Comparison of ENCODE assay signal across 25 cellular contexts in genomic region chr19:7109678-7110289, GRCh38. TPM values are rescaled to one million over a fixed set of nuclear protein-coding genes. Genes with fewer than 3 reads are reported as not detected.
A peak's percentile ranks its signal among the peaks of the same experiment; 100 is the strongest.
DNase-seq lines count a peak whose midpoint lies in the region; ATAC-seq and TF ChIP-seq lines count a peak whose summit lies in the region.
"Had no signal": no experiment of that assay in that cellular context is flagged by ENCODE, and none has a peak within 500 bp of the region (broad histone marks: within the 10 kb centered on the region; RNA-seq: fewer than 3 reads in every experiment).

No MANE protein-coding gene starts in this region.

- in situ Hi-C loops in IMR-90 (cut with MboI; ENCODE audit: low sequenced_read_pairs), result loop anchor here (25.0 kb wide), 1 partner anchor 703 kb away; no protein-coding TSS in a partner anchor

- no peak overlapping the region for H3K14ac ChIP-seq in IMR-90 (replicated peaks; ENCODE audit: low read depth, low read length)

- TF ChIP-seq CTCF in IMR-90 (conservative IDR thresholded peaks at IDR 0.05; ENCODE audit: low read depth, low read length), result no peak
- TF ChIP-seq CTCF in fibroblast of the aortic adventitia (IDR thresholded peaks at IDR 0.05; ENCODE audit: insufficient read depth, low read length), result no peak
- TF ChIP-seq CTCF in right atrium auricular region (IDR thresholded peaks at IDR 0.05), result no peak

- no peak overlapping the region for H2BK15ac ChIP-seq in IMR-90 (ENCODE audit: low read depth, low read length)
- no peak overlapping the region for H2BK15ac ChIP-seq in mesendoderm (replicated peaks; ENCODE audit: low read depth)

- H3K36me3 ChIP-seq in IMR-90 (ENCODE audit: control insufficient read depth, insufficient read depth, low read length), result no peaks in the 10 kb centered on the region
- H3K36me3 ChIP-seq in mesendoderm (ENCODE audit: control insufficient read depth, insufficient read depth, low read length), result no peaks in the 10 kb centered on the region
- no peaks in the 10 kb centered on the region for H3K36me3 ChIP-seq in right atrium auricular region

- POLR2A ChIA-PET in IMR-90 (lab: Charles Lee; ENCODE audit: unreplicated experiment), result no interaction called here

- no peaks in the 10 kb centered on the region for H3K9me1 ChIP-seq in IMR-90 (ENCODE audit: insufficient read depth, low read length)

- no peak overlapping the region for H4K91ac ChIP-seq in IMR-90 (ENCODE audit: insufficient read depth, low read depth, low read length)

- WGBS in IMR-90 (ENCODE audit: extremely low coverage in 2 of 2, insufficient read length in 1 of 2), 2 experiments, result no CpG with 5 or more reads among the region's 8 CpGs
- no CpG with 5 or more reads among the region's 8 CpGs for WGBS in mesendoderm (ENCODE audit: extremely low coverage, insufficient coverage, low lambda C conversion rate)

- intact Hi-C loops in IMR-90 (cut with micrococcal nuclease), result no loop called here

- H4K20me1 ChIP-seq in IMR-90 (ENCODE audit: insufficient read depth, low read length), result no peaks in the 10 kb centered on the region

- H3K4me1 ChIP-seq in IMR-90 (ENCODE audit: control insufficient read depth, insufficient read depth, low read length), result no peaks in the 10 kb centered on the region
- no peaks in the 10 kb centered on the region for H3K4me1 ChIP-seq in mesendoderm (ENCODE audit: control insufficient read depth, low read depth, low read length)
- no peaks in the 10 kb centered on the region for H3K4me1 ChIP-seq in right atrium auricular region

- no peak overlapping the region for H2BK20ac ChIP-seq in IMR-90 (ENCODE audit: low read depth, low read length)

- CTCF ChIA-PET in IMR-90 (lab: Yijun Ruan, JAX), result no interaction called here

- DNase-seq in AG20443 (ENCODE audit: low spot score), result peak; percentile 66
- no peak for DNase-seq in IMR-90
- DNase-seq in fibroblast of the aortic adventitia (ENCODE audit: low read depth), result peak; percentile 65
- DNase-seq in mesendoderm, result peak; percentile 78
- DNase-seq in COR-L47 (lab: John Stamatoyannopoulos, UW), result no peak
- no peak for DNase-seq in NCI-H510A treated with DMSO at 0.1 percent for 48 hours (lab: John Stamatoyannopoulos, UW)
- DNase-seq in right atrium auricular region (ENCODE audit: low spot score), result no peak
- DNase-seq in activated naive CD4-positive, alpha-beta T cell (lab: John Stamatoyannopoulos, UW), result no peak
- DNase-seq: activated CD8-positive, alpha-beta T cell treated with anti-CD3 and anti-CD28 coated beads, Interleukin-2, amount 10 ng/mL, durations not matched to agents 7 days and 5 days; activated T-cell treated with anti-CD3 and anti-CD28 coated beads, Interleukin-2, amount 50 U/mL, for 24 hours; CD8-positive, alpha-beta T cell; DND-41; hippocampal formation; KBM-7; left colon; mucosa of descending colon; NCI-H187; NCI-H2227 treated with DMSO at 0.1 percent for 48 hours; retina; T-helper 9 cell had no signal

- H3K4ac ChIP-seq in IMR-90 (ENCODE audit: low read depth, low read length) (no peak overlapping the region), mesendoderm (ENCODE audit: low read depth, low read length) (no peak overlapping the region)

- no peak overlapping the region for H2AK9ac ChIP-seq in IMR-90 (replicated peaks; ENCODE audit: low read depth, low read length, poor library complexity)

- no peaks in the 10 kb centered on the region for H3K79me2 ChIP-seq in mesendoderm (ENCODE audit: control insufficient read depth, insufficient read depth, low read length)

- H3K27ac ChIP-seq in IMR-90 (ENCODE audit: insufficient read depth, low read length) (no peak overlapping the region), mesendoderm (ENCODE audit: low read depth, low read length) (no peak overlapping the region), right atrium auricular region (no peak overlapping the region)

- H3K79me1 ChIP-seq in IMR-90 (ENCODE audit: low read depth in 1 of 2, low read length in 2 of 2), result no peaks in the 10 kb centered on the region
- no peaks in the 10 kb centered on the region for H3K79me1 ChIP-seq in mesendoderm (ENCODE audit: low read length)

- H3K4me2 ChIP-seq in IMR-90 (ENCODE audit: low read depth, low read length), result no peak overlapping the region
- no peak overlapping the region for H3K4me2 ChIP-seq in mesendoderm (ENCODE audit: low read length)

- H3K4me3 ChIP-seq in IMR-90 (ENCODE audit: insufficient read depth, low read depth, low read length) (no peak overlapping the region), fibroblast of the aortic adventitia (ENCODE audit: low read depth, low read length) (no peak overlapping the region), mesendoderm (ENCODE audit: low read length) (no peak overlapping the region), right atrium auricular region (no peak overlapping the region)
- H3K4me3 ChIP-seq: mucosa of descending colon had no signal

- TF ChIP-seq POLR2A in IMR-90 (IDR thresholded peaks at IDR 0.05; ENCODE audit: low read depth, low read length), result no peak

- H2AFZ ChIP-seq in IMR-90 (replicated peaks; ENCODE audit: low read length, poor library complexity), result peak overlapping the region; percentile 33

- no peak overlapping the region for H3K9ac ChIP-seq in IMR-90 (ENCODE audit: low read depth, low read length)
- no peak overlapping the region for H3K9ac ChIP-seq in mesendoderm (ENCODE audit: low read length)

- H3K9me3 ChIP-seq in IMR-90 (ENCODE audit: control insufficient read depth, insufficient read depth, low read length) (peaks cover 4% of the 10 kb centered on the region; the same call in 1 of the 2 replicates), right atrium auricular region (no peaks in the 10 kb centered on the region)
- H3K9me3 ChIP-seq: mucosa of descending colon had no signal

- no peaks in the 10 kb centered on the region for H3K27me3 ChIP-seq in IMR-90 (ENCODE audit: control insufficient read depth, insufficient read depth, low read length)
- H3K27me3 ChIP-seq in mesendoderm (ENCODE audit: insufficient read depth, low read length, poor library complexity), result no peaks in the 10 kb centered on the region
- no peaks in the 10 kb centered on the region for H3K27me3 ChIP-seq in right atrium auricular region

- no peak overlapping the region for H2AK5ac ChIP-seq in IMR-90 (ENCODE audit: low read depth, low read length)
- H2AK5ac ChIP-seq in mesendoderm (ENCODE audit: low read length), result no peak overlapping the region

- BruUV-seq in IMR-90 (replicated peaks; lab: Mats Ljungman, UMichigan), result no TSS peak

- no peak for ATAC-seq in IMR-90 (ENCODE audit: low read depth)
- ATAC-seq: activated CD8-positive, alpha-beta T cell treated with anti-CD3 and anti-CD28 coated beads, Interleukin-2, amount 10 ng/mL, durations not matched to agents 7 days and 5 days; CD8-positive, alpha-beta T cell; Panc1 had no signal

- no peak overlapping the region for H3K23ac ChIP-seq in IMR-90 (ENCODE audit: low read depth, low read length)
- H3K23ac ChIP-seq in mesendoderm (ENCODE audit: low read length), result no peak overlapping the region

- H2BK5ac ChIP-seq in IMR-90 (ENCODE audit: low read depth, low read length, poor library complexity, severe bottlenecking), result no peak overlapping the region
- no peak overlapping the region for H2BK5ac ChIP-seq in mesendoderm (ENCODE audit: low read length)

- dilution Hi-C loops in IMR-90 (cut with HindIII; ENCODE audit: low sequenced_read_pairs, unreplicated experiment), result no loop called here

- H3K56ac ChIP-seq in IMR-90 (ENCODE audit: extremely low read depth, insufficient read depth, low read length), result no peak overlapping the region
- no peak overlapping the region for H3K56ac ChIP-seq in mesendoderm (ENCODE audit: low read length)

- no peak for TF ChIP-seq RAD21 in IMR-90 (IDR thresholded peaks at IDR 0.05; ENCODE audit: low read length)

- H4K5ac ChIP-seq in IMR-90 (ENCODE audit: low read depth, low read length) (no peak overlapping the region), mesendoderm (ENCODE audit: low read length) (no peak overlapping the region)

- no peak overlapping the region for H2BK120ac ChIP-seq in IMR-90 (ENCODE audit: low read depth, low read length)
- no peak overlapping the region for H2BK120ac ChIP-seq in mesendoderm (ENCODE audit: low read depth, low read length)

- H4K8ac ChIP-seq in IMR-90 (ENCODE audit: low read depth in 2 of 2, low read length in 2 of 2), result no peak overlapping the region
- no peak overlapping the region for H4K8ac ChIP-seq in mesendoderm (ENCODE audit: low read depth, low read length)

- H3K18ac ChIP-seq in IMR-90 (ENCODE audit: low read depth, low read length) (no peak overlapping the region), mesendoderm (ENCODE audit: low read length) (no peak overlapping the region)

TF ChIP-seq in IMR-90, 13 proteins besides CTCF, POLR2A, EP300 and RAD21:
- no peak for TF ChIP-seq MAFK (IDR thresholded peaks at IDR 0.05; ENCODE audit: low read depth, low read length)
- no peak for TF ChIP-seq SMC3 (IDR thresholded peaks at IDR 0.05; ENCODE audit: low read depth, low read length)
- no peak for TF ChIP-seq RFX5 (IDR thresholded peaks at IDR 0.05; ENCODE audit: low read depth, low read length)
TF ChIP-seq in IMR-90: peak in this region for 0.

RNA-seq across cellular contexts. Expression of gene ZNF557, which starts 40.3 kb away (rescaled TPM):
- total RNA-seq in IMR-90 (2012; rRNA removed) (16.9 and 21.1 TPM in 2 replicates), fibroblast of the aortic adventitia (ENCODE audit: low replicate concordance) (15.3 and 15.8 TPM in 2 replicates), right atrium auricular region (1 to 10 TPM; 3.1 to 5.1 TPM)
- 3.4 and 3.7 TPM in 2 replicates for polyA plus RNA-seq in IMR-90 (2012; rRNA removed)
- 0.95 and 2.3 TPM in 2 replicates for polyA plus RNA-seq in IMR-90 (2012; cell fraction: cytosol; rRNA removed)
- polyA plus RNA-seq in IMR-90 (2012; cell fraction: nucleus; rRNA removed; ENCODE audit: low replicate concordance), result 2.9 and 7.5 TPM in 2 replicates
- 3.2 TPM for polyA plus RNA-seq in mesendoderm (2013, experiment 1 of 2)
- polyA plus RNA-seq in mesendoderm (2013, experiment 2 of 2), result 3.0 TPM

RNA-seq across cellular contexts. Expression of gene MBD3L3, which starts 51.3 kb away (rescaled TPM):
- total RNA-seq in IMR-90 (2012; rRNA removed), result not detected in 2 replicates
- polyA plus RNA-seq in IMR-90 (2012; rRNA removed), result not detected in 2 replicates
- polyA plus RNA-seq in IMR-90 (2012; cell fraction: cytosol; rRNA removed), result not detected in 2 replicates
- polyA plus RNA-seq in IMR-90 (2012; cell fraction: nucleus; rRNA removed; ENCODE audit: low replicate concordance), result not detected in 2 replicates
- not detected in 2 replicates for total RNA-seq in fibroblast of the aortic adventitia (ENCODE audit: low replicate concordance)
- polyA plus RNA-seq in mesendoderm (2013, experiment 1 of 2), result not detected
- polyA plus RNA-seq in mesendoderm (2013, experiment 2 of 2), result not detected
- not detected for total RNA-seq in right atrium auricular region
- total RNA-seq: activated CD8-positive, alpha-beta T cell treated with anti-CD3 and anti-CD28 coated beads, Interleukin-2, amount 10 ng/mL, durations not matched to agents 7 days and 5 days; astrocyte; CD8-positive, alpha-beta T cell; chondrocyte; H4; left colon; mucosa of descending colon; neural crest cell had no signal

Comparison
In these comparisons a context has a peak if more than half of its experiments do, and no peak if none do; other contexts are left out.
1. DNase-seq: peak in AG20443 (single experiment), fibroblast of the aortic adventitia (single experiment) and mesendoderm (single experiment); none in IMR-90 (single experiment), COR-L47 (single experiment), NCI-H510A treated with DMSO at 0.1 percent for 48 hours (single experiment), right atrium auricular region (single experiment) and activated naive CD4-positive, alpha-beta T cell (0 of 4).